In genomic region chr13:112256716-112257497, GRCh38 we compare ENCODE assay signal across 34 cellular contexts.
"Had no signal": no experiment of that assay in that cellular context is flagged by ENCODE, and none has a peak within 500 bp of the region (broad histone marks: within the 10 kb centered on the region; RNA-seq: fewer than 3 reads in every experiment).

No MANE protein-coding gene starts in this region.

- DNase-seq: activated CD4-positive, alpha-beta T cell treated with anti-CD3 and anti-CD28 coated beads for 1 hour; activated CD4-positive, alpha-beta T cell treated with anti-CD3 and anti-CD28 coated beads for 48 hours; activated CD4-positive, alpha-beta T cell treated with anti-CD3 and anti-CD28 coated beads, Interleukin-2, amount 50 U/mL, for 4 hours; activated CD4-positive, CD25-positive, alpha-beta regulatory T cell; activated CD8-positive, alpha-beta T cell treated with anti-CD3 and anti-CD28 coated beads, Interleukin-2, amount 10 ng/mL, durations not matched to agents 7 days and 5 days; activated gamma-delta T cell treated with Interleukin-2 at 50 U/mL for 16 hours; activated naive CD4-positive, alpha-beta T cell treated with anti-CD3 and anti-CD28 coated beads for 36 hours; activated T-cell treated with anti-CD3 and anti-CD28 coated beads, Interleukin-2, amount 50 U/mL, for 4 hours; body of pancreas; central memory CD4-positive, alpha-beta T cell; NCI-H1092 treated with DMSO at 0.1 percent for 48 hours; NCI-H1417; NCI-H146; NCI-H187; NCI-H2029 treated with DMSO at 0.1 percent for 48 hours; NCI-H2107; NCI-H2171; NCI-H510A; NCI-H526; NCI-H748 treated with DMSO at 0.1 percent for 48 hours; NK-92 treated with Interleukin-12 subunit alpha and Interleukin-12 subunit beta, amount 100 ng/mL, for 24 hours; PC-3; Peyer's patch; RPMI8226; SIG-M5; T-cell; T-helper 2 cell; T1000; WERI-Rb-1 had no signal

- H3K27ac ChIP-seq: adrenal gland, body of pancreas, breast epithelium, Peyer's patch, WERI-Rb-1 had no signal

- H3K36me3 ChIP-seq: adrenal gland, breast epithelium, Peyer's patch, WERI-Rb-1 had no signal

- ATAC-seq: activated CD8-positive, alpha-beta T cell treated with anti-CD3 and anti-CD28 coated beads, Interleukin-2, amount 10 ng/mL, durations not matched to agents 7 days and 5 days; activated naive CD4-positive, alpha-beta T cell treated with anti-CD3 and anti-CD28 coated beads, Interleukin-2, amount 50 U/mL, for 72 hours; activated T-cell treated with anti-CD3 and anti-CD28 coated beads, Interleukin-2, amount 50 U/mL, for 4 hours; body of pancreas; K562; PC-3; SK-N-SH treated with all-trans-retinoic acid at 6 μM for 48 hours; T-cell had no signal

- H3K9me3 ChIP-seq: adrenal gland, body of pancreas, Peyer's patch had no signal

- H3K4me1 ChIP-seq: adrenal gland, body of pancreas, breast epithelium, Peyer's patch had no signal

- H3K4me3 ChIP-seq: adrenal gland, body of pancreas, breast epithelium, K562, Peyer's patch had no signal

- H3K27me3 ChIP-seq: adrenal gland, Peyer's patch had no signal
